ENCODE assay signal across 29 cellular contexts in genomic region chr19:33654840-33655508, GRCh38. TPM values are rescaled to one million over a fixed set of nuclear protein-coding genes. Genes with fewer than 3 reads are reported as not detected.
"Had no signal": no experiment of that assay in that cellular context is flagged by ENCODE, and none has a peak within 500 bp of the region (broad histone marks: within the 10 kb centered on the region; RNA-seq: fewer than 3 reads in every experiment).

No MANE protein-coding gene starts in this region.

- H3K27me3 Mint-ChIP-seq: activated CD4-positive, alpha-beta T cell treated with anti-CD3 and anti-CD28 coated beads, Interleukin-2, amount 10 ng/mL, durations not matched to agents 24 days and 14 days had no signal

- H3K36me3 ChIP-seq: adrenal gland had no signal

- H3K4me1 ChIP-seq: adrenal gland had no signal

- H3K9me3 ChIP-seq: adrenal gland had no signal

- DNase-seq: activated B cell treated with CpG ODN at 0.5 μM for 24 hours; activated CD4-positive, alpha-beta T cell treated with anti-CD3 and anti-CD28 coated beads for 1 hour; activated CD4-positive, alpha-beta T cell treated with anti-CD3 and anti-CD28 coated beads, Interleukin-2, amount 10 ng/mL, durations not matched to agents 24 days and 14 days; activated CD4-positive, alpha-beta T cell treated with anti-CD3 and anti-CD28 coated beads, Interleukin-2, amount 50 U/mL, for 48 hours; activated naive CD4-positive, alpha-beta T cell treated with anti-CD3 and anti-CD28 coated beads, Interleukin-2, amount 50 U/mL, for 16 hours; activated naive CD8-positive, alpha-beta T cell treated with anti-CD3 and anti-CD28 coated beads, Interleukin-2, amount 10 ng/mL, durations not matched to agents 7 days and 5 days; activated T-cell treated with anti-CD3 and anti-CD28 coated beads for 4 hours; activated T-cell treated with anti-CD3 and anti-CD28 coated beads, Interleukin-2, amount 50 U/mL, for 48 hours; adrenal gland; anterior cingulate cortex; IMR-90; Kasumi-1; KBM-7; NCI-H1105 treated with DMSO at 0.1 percent for 48 hours; NCI-H1436 treated with DMSO at 0.1 percent for 48 hours; NCI-H187; NCI-H2081; NCI-H2227 treated with DMSO at 0.1 percent for 48 hours; NCI-H510A; NCI-H526 treated with DMSO at 0.1 percent for 48 hours; NCI-H82; OCI-M1; RPMI8226; T-helper 9 cell had no signal

- ATAC-seq: activated T-helper 17 cell treated with anti-CD3 and anti-CD28 coated beads, Interleukin-2, amount 50 U/mL, for 72 hours; Panc1; Right ventricle myocardium inferior; SK-N-SH treated with all-trans-retinoic acid at 6 μM for 48 hours had no signal

- H3K27ac ChIP-seq: adrenal gland had no signal

- H3K4me1 Mint-ChIP-seq: activated B cell treated with CpG ODN at 0.5 μM for 24 hours; activated CD4-positive, alpha-beta T cell treated with anti-CD3 and anti-CD28 coated beads, Interleukin-2, amount 10 ng/mL, durations not matched to agents 24 days and 14 days; activated T-helper 17 cell treated with anti-CD3 and anti-CD28 coated beads, Interleukin-2, amount 50 U/mL, for 72 hours had no signal

- H3K4me3 Mint-ChIP-seq: activated B cell treated with CpG ODN at 0.5 μM for 24 hours; activated CD4-positive, alpha-beta T cell treated with anti-CD3 and anti-CD28 coated beads, Interleukin-2, amount 10 ng/mL, durations not matched to agents 24 days and 14 days; activated naive CD8-positive, alpha-beta T cell treated with anti-CD3 and anti-CD28 coated beads, Interleukin-2, amount 10 ng/mL, durations not matched to agents 7 days and 5 days; activated T-helper 17 cell treated with anti-CD3 and anti-CD28 coated beads, Interleukin-2, amount 50 U/mL, for 72 hours; T-helper 1 cell treated with Interleukin-12 subunit alpha and Interleukin-12 subunit beta and Interleukin-4 antibody, amounts not matched to agents 30 μg/mL and 1 μg/mL, for 36 hours had no signal

- H3K27ac Mint-ChIP-seq: activated B cell treated with CpG ODN at 0.5 μM for 24 hours; activated CD4-positive, alpha-beta T cell treated with anti-CD3 and anti-CD28 coated beads, Interleukin-2, amount 10 ng/mL, durations not matched to agents 24 days and 14 days; activated naive CD8-positive, alpha-beta T cell treated with anti-CD3 and anti-CD28 coated beads, Interleukin-2, amount 10 ng/mL, durations not matched to agents 7 days and 5 days; activated T-helper 17 cell treated with anti-CD3 and anti-CD28 coated beads, Interleukin-2, amount 50 U/mL, for 72 hours; T-helper 1 cell treated with Interleukin-12 subunit alpha and Interleukin-12 subunit beta and Interleukin-4 antibody, amounts not matched to agents 30 μg/mL and 1 μg/mL, for 36 hours had no signal

- H3K4me3 ChIP-seq: adrenal gland had no signal

- H3K36me3 Mint-ChIP-seq: activated naive CD8-positive, alpha-beta T cell treated with anti-CD3 and anti-CD28 coated beads, Interleukin-2, amount 10 ng/mL, durations not matched to agents 7 days and 5 days had no signal

RNA-seq across cellular contexts. Expression of gene CHST8, which starts 33.2 kb away (rescaled TPM):
- total RNA-seq: activated B cell treated with CpG ODN at 0.5 μM for 24 hours; activated CD4-positive, alpha-beta T cell treated with anti-CD3 and anti-CD28 coated beads, Interleukin-2, amount 10 ng/mL, durations not matched to agents 24 days and 14 days; activated naive CD8-positive, alpha-beta T cell treated with anti-CD3 and anti-CD28 coated beads, Interleukin-2, amount 10 ng/mL, durations not matched to agents 7 days and 5 days; activated T-helper 17 cell treated with anti-CD3 and anti-CD28 coated beads, Interleukin-2, amount 50 U/mL, for 72 hours; IMR-90 had no signal
- polyA plus RNA-seq: IMR-90 had no signal
